27 cellular contexts compared by ENCODE assay signal in genomic region chr4:170657761-170658160, GRCh38.
"Had no signal": no experiment of that assay in that cellular context is flagged by ENCODE, and none has a peak within 500 bp of the region (broad histone marks: within the 10 kb centered on the region; RNA-seq: fewer than 3 reads in every experiment).

No MANE protein-coding gene starts in this region.

- H3K27ac Mint-ChIP-seq: naive thymus-derived CD8-positive, alpha-beta T cell; natural killer cell treated with Interleukin-12 subunit alpha and Interleukin-12 subunit beta and Interleukin-15 and Interleukin-18, amount 100 ng/mL, for 72 hours; nephron progenitor cell; progenitor cell of endocrine pancreas; stimulated activated effector memory CD8-positive, alpha-beta T cell treated with anti-CD3 and anti-CD28 coated beads, Interleukin-12 subunit alpha, Interleukin-12 subunit beta, amount 100 ng/mL, for 72 hours; stimulated activated naive CD8-positive, alpha-beta T cell treated with anti-CD3 and anti-CD28 coated beads, Interleukin-15, amount 100 ng/mL, for 72 hours had no signal

- H3K27ac ChIP-seq: neutrophil, pancreas, psoas muscle, right lobe of liver, sigmoid colon, thoracic aorta, thyroid gland, tibial nerve, upper lobe of left lung, vagina had no signal

- H3K4me1 Mint-ChIP-seq: naive thymus-derived CD8-positive, alpha-beta T cell; nephron progenitor cell; neural crest cell; stimulated activated effector memory CD8-positive, alpha-beta T cell treated with anti-CD3 and anti-CD28 coated beads, Interleukin-12 subunit alpha, Interleukin-12 subunit beta, amount 100 ng/mL, for 72 hours; stimulated activated naive CD8-positive, alpha-beta T cell treated with anti-CD3 and anti-CD28 coated beads, Interleukin-15, amount 100 ng/mL, for 72 hours had no signal

- H3K27me3 Mint-ChIP-seq: naive thymus-derived CD8-positive, alpha-beta T cell; natural killer cell treated with Interleukin-12 subunit alpha and Interleukin-12 subunit beta and Interleukin-15 and Interleukin-18, amount 100 ng/mL, for 72 hours; progenitor cell of endocrine pancreas; stimulated activated naive CD8-positive, alpha-beta T cell treated with anti-CD3 and anti-CD28 coated beads, Interleukin-15, amount 100 ng/mL, for 72 hours had no signal

- H3K9me3 ChIP-seq: neutrophil, pancreas, psoas muscle, right lobe of liver, sigmoid colon, thoracic aorta, thyroid gland, tibial nerve, upper lobe of left lung, vagina had no signal

- H3K36me3 Mint-ChIP-seq: naive thymus-derived CD8-positive, alpha-beta T cell; natural killer cell treated with Interleukin-12 subunit alpha and Interleukin-12 subunit beta and Interleukin-15 and Interleukin-18, amount 100 ng/mL, for 72 hours; stimulated activated effector memory CD8-positive, alpha-beta T cell treated with anti-CD3 and anti-CD28 coated beads, Interleukin-12 subunit alpha, Interleukin-12 subunit beta, amount 100 ng/mL, for 72 hours had no signal

- DNase-seq: naive thymus-derived CD8-positive, alpha-beta T cell; nephron progenitor cell; nucleus accumbens; pancreas; psoas muscle; right cardiac atrium; right lobe of liver; sigmoid colon; small intestine; stimulated activated CD4-positive, alpha-beta T cell treated with anti-CD3 and anti-CD28 coated beads, Interleukin-15, amount 100 ng/mL, for 24 hours; stimulated activated CD4-positive, alpha-beta T cell treated with anti-CD3 and anti-CD28 coated beads, Interleukin-2, amount 100 ng/mL, for 24 hours; stimulated activated CD4-positive, alpha-beta T cell treated with anti-CD3 and anti-CD28 coated beads, Interleukin-2, amount 100 ng/mL, for 48 hours; stimulated activated CD4-positive, alpha-beta T cell treated with anti-CD3 and anti-CD28 coated beads, Interleukin-4, amount 100 ng/mL, for 24 hours; stimulated activated naive CD4-positive, alpha-beta T cell; stimulated activated naive CD8-positive, alpha-beta T cell treated with anti-CD3 and anti-CD28 coated beads, Interleukin-15, amount 100 ng/mL, for 72 hours; stimulated activated naive CD8-positive, alpha-beta T cell treated with anti-CD3 and anti-CD28 coated beads, Interleukin-15, Interleukin-2, amounts not matched to agents 100 U/mL and 50 U/mL, for 24 hours; thyroid gland; trophoblast cell; upper lobe of left lung had no signal

- H3K36me3 ChIP-seq: neutrophil, pancreas, right lobe of liver, sigmoid colon, thoracic aorta, thyroid gland, tibial nerve, upper lobe of left lung, vagina had no signal

- H3K9me3 Mint-ChIP-seq: nephron progenitor cell, neural crest cell had no signal

- H3K4me3 Mint-ChIP-seq: naive thymus-derived CD8-positive, alpha-beta T cell; natural killer cell treated with Interleukin-12 subunit alpha and Interleukin-12 subunit beta and Interleukin-15 and Interleukin-18, amount 100 ng/mL, for 72 hours; nephron progenitor cell; neural crest cell; stimulated activated effector memory CD8-positive, alpha-beta T cell treated with anti-CD3 and anti-CD28 coated beads, Interleukin-12 subunit alpha, Interleukin-12 subunit beta, amount 100 ng/mL, for 72 hours; stimulated activated naive CD8-positive, alpha-beta T cell treated with anti-CD3 and anti-CD28 coated beads, Interleukin-15, amount 100 ng/mL, for 72 hours had no signal

- H3K4me1 ChIP-seq: pancreas, psoas muscle, right lobe of liver, sigmoid colon, thyroid gland, tibial nerve, upper lobe of left lung, vagina had no signal

- H3K4me3 ChIP-seq: pancreas, psoas muscle, right lobe of liver, sigmoid colon, thoracic aorta, thyroid gland, tibial nerve, upper lobe of left lung, vagina had no signal

- ATAC-seq: naive thymus-derived CD8-positive, alpha-beta T cell; natural killer cell treated with Interleukin-12 subunit alpha and Interleukin-12 subunit beta and Interleukin-15 and Interleukin-18, amount 100 ng/mL, for 72 hours; pancreas; psoas muscle; right cardiac atrium; right lobe of liver; stimulated activated effector memory CD8-positive, alpha-beta T cell treated with anti-CD3 and anti-CD28 coated beads, Interleukin-12 subunit alpha, Interleukin-12 subunit beta, amount 100 ng/mL, for 72 hours; stimulated activated naive CD8-positive, alpha-beta T cell treated with anti-CD3 and anti-CD28 coated beads, Interleukin-15, amount 100 ng/mL, for 72 hours; stimulated activated naive CD8-positive, alpha-beta T cell treated with anti-CD3 and anti-CD28 coated beads, Interleukin-15, Interleukin-2, amounts not matched to agents 100 U/mL and 50 U/mL, for 24 hours had no signal

- H3K27me3 ChIP-seq: neutrophil, pancreas, right lobe of liver, sigmoid colon, thyroid gland, tibial nerve, upper lobe of left lung, vagina had no signal
